Comparison of ENCODE assay signal across 16 cellular contexts in genomic region chr11:107116358-107116757, GRCh38.
"Had no signal": no experiment of that assay in that cellular context is flagged by ENCODE, and none has a peak within 500 bp of the region (broad histone marks: within the 10 kb centered on the region; RNA-seq: fewer than 3 reads in every experiment).

No MANE protein-coding gene starts in this region.

- ATAC-seq: activated T-helper 17 cell treated with anti-CD3 and anti-CD28 coated beads, Interleukin-2, amount 50 U/mL, for 72 hours; esophagus mucosa; foreskin keratinocyte; heart right ventricle had no signal

- H3K36me3 ChIP-seq: adrenal gland, brain microvascular endothelial cell, heart right ventricle, neural progenitor cell, tibial nerve had no signal

- H3K4me2 ChIP-seq: neural progenitor cell had no signal

- H3K9me3 ChIP-seq: adrenal gland had no signal

- H2AFZ ChIP-seq: neural progenitor cell, parathyroid adenoma had no signal

- H3K9ac ChIP-seq: neural progenitor cell, parathyroid adenoma had no signal

- H3K4me1 ChIP-seq: adrenal gland, foreskin keratinocyte, heart right ventricle, neural progenitor cell, parathyroid adenoma, tibial nerve had no signal

- H3K27me3 ChIP-seq: adrenal gland, brain microvascular endothelial cell, dorsolateral prefrontal cortex, foreskin keratinocyte, heart right ventricle, neural progenitor cell, tibial nerve had no signal

- H3K27ac ChIP-seq: adrenal gland, brain microvascular endothelial cell, dorsolateral prefrontal cortex, foreskin keratinocyte, heart right ventricle, neural progenitor cell, parathyroid adenoma, tibial nerve had no signal

- DNase-seq: activated B cell treated with CpG ODN at 0.5 μM for 24 hours; activated CD4-positive, alpha-beta T cell treated with anti-CD3 and anti-CD28 coated beads, Interleukin-2, amount 10 ng/mL, durations not matched to agents 7 days and 5 days; activated naive CD4-positive, alpha-beta T cell treated with anti-CD3 and anti-CD28 coated beads, Interleukin-2, amount 10 ng/mL, durations not matched to agents 7 days and 5 days; activated T-cell treated with anti-CD3 and anti-CD28 coated beads for 4 hours; adrenal gland; brain microvascular endothelial cell; dorsolateral prefrontal cortex; heart right ventricle; retina; small intestine had no signal

- H3K4me3 ChIP-seq: adrenal gland, dorsolateral prefrontal cortex, heart right ventricle, neural progenitor cell, tibial nerve had no signal
